37 cellular contexts compared by ENCODE assay signal in the genomic region with DNA sequence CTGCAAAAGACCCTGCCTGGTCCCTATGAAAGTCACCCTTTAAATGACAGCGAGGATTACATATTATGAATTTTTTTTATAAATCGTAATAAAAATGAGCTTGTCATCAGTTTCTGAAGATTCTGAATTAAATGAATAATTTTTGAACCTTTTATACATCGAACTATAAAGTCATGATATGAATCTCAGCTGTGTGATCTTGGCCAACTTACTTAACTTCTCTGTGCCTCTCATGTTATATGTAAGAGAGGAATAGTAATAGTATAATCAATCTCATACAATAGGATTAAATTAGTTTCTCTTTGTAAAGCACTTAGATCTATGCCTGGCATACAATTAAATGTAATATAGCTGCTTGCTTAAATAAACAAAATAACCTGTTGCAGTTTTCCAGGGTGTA. TPM values are rescaled to one million over a fixed set of nuclear protein-coding genes. Genes with fewer than 3 reads are reported as not detected.
"Had no signal": no experiment of that assay in that cellular context is flagged by ENCODE, and none has a peak within 500 bp of the region (broad histone marks: within the 10 kb centered on the region; RNA-seq: fewer than 3 reads in every experiment).

No MANE protein-coding gene starts in this region.

- H3K4me3 ChIP-seq: MG63 had no signal

- H3K36me3 ChIP-seq: MG63 had no signal

- DNase-seq: Karpas-422, Kasumi-1, MG63, MM.1S, MV-4-11, NCI-H1048, NCI-H1092, NCI-H1092 treated with DMSO at 0.1 percent for 48 hours, NCI-H1105, NCI-H1105 treated with DMSO at 0.1 percent for 48 hours, NCI-H1417, NCI-H1417 treated with DMSO at 0.1 percent for 48 hours, NCI-H1436, NCI-H1436 treated with DMSO at 0.1 percent for 48 hours, NCI-H146, NCI-H1694, NCI-H1694 treated with DMSO at 0.1 percent for 48 hours, NCI-H187, NCI-H187 treated with DMSO at 0.1 percent for 48 hours, NCI-H1930, NCI-H2029, NCI-H2029 treated with DMSO at 0.1 percent for 48 hours, NCI-H2081, NCI-H2081 treated with DMSO at 0.1 percent for 48 hours, NCI-H2107, NCI-H2171, NCI-H2171 treated with DMSO at 0.1 percent for 48 hours, NCI-H2227 treated with DMSO at 0.1 percent for 48 hours, NCI-H226, NCI-H345, NCI-H446, NCI-H446 treated with DMSO at 0.1 percent for 48 hours, NCI-H510A, NCI-H510A treated with DMSO at 0.1 percent for 48 hours, NCI-H524 had no signal

- H3K27me3 ChIP-seq: MG63 had no signal

- H3K9me3 ChIP-seq: MG63 had no signal

RNA-seq across cellular contexts. Expression of a gene that starts 5.3 kb away (rescaled TPM):
- total RNA-seq: M059J, MCF 10A had no signal
